ENCODE assay signal across 29 cellular contexts in genomic region chr10:12846718-12847117, GRCh38.
DNase-seq lines count a peak whose midpoint lies in the region; ATAC-seq and TF ChIP-seq lines count a peak whose summit lies in the region.
"Had no signal": no experiment of that assay in that cellular context is flagged by ENCODE, and none has a peak within 500 bp of the region (broad histone marks: within the 10 kb centered on the region; RNA-seq: fewer than 3 reads in every experiment).

No MANE protein-coding gene starts in this region.

- ATAC-seq in aorta (ENCODE audit: low FRiP score) (no peak), GM21423 (IDR thresholded peaks at IDR 0.05; ENCODE audit: unreplicated experiment) (no peak), left lung (no peak)
- ATAC-seq: CD8-positive, alpha-beta T cell; effector memory CD8-positive, alpha-beta T cell had no signal

- TF ChIP-seq CTCF in AG10803 (conservative IDR thresholded peaks at IDR 0.05; ENCODE audit: low read length) (no peak), colonic mucosa (IDR thresholded peaks at IDR 0.05) (no peak), nephron (IDR thresholded peaks at IDR 0.05; ENCODE audit: unreplicated experiment in 3 of 3) (no peak), left lung (IDR thresholded peaks at IDR 0.05) (no peak)

- no peaks in the 10 kb centered on the region for H3K36me3 ChIP-seq in colonic mucosa
- H3K36me3 ChIP-seq in aorta (ENCODE audit: control insufficient read depth in 1 of 2, insufficient read depth in 2 of 2, low read length in 1 of 2): no peaks in the 10 kb centered on the region
- no peaks in the 10 kb centered on the region for H3K36me3 ChIP-seq in left lung
- H3K36me3 ChIP-seq: BE2C, cardiac muscle cell, SJSA1, thyroid gland had no signal

- H3K4me3 ChIP-seq in AG10803 (ENCODE audit: low read length): no peak overlapping the region
- H3K4me3 ChIP-seq in colonic mucosa: no peak overlapping the region
- H3K4me3 ChIP-seq in aorta (ENCODE audit: low read length in 2 of 2): no peak overlapping the region
- no peak overlapping the region for H3K4me3 ChIP-seq in left lung
- H3K4me3 ChIP-seq: cardiac muscle cell, hepatocyte, SJSA1, thyroid gland had no signal

- no peak overlapping the region for H3K27ac ChIP-seq in colonic mucosa
- no peak overlapping the region for H3K27ac ChIP-seq in aorta (ENCODE audit: low read depth in 1 of 2, low read length in 2 of 2)
- no peak overlapping the region for H3K27ac ChIP-seq in left lung
- H3K27ac ChIP-seq: cardiac muscle cell, hepatocyte, parathyroid adenoma, SJSA1, VCaP had no signal

- peak overlapping the region in 2 of 3 experiments; percentile 44 to 52 for H3K27ac Mint-ChIP-seq in nephron
- H3K27ac Mint-ChIP-seq: activated naive CD4-positive, alpha-beta T cell treated with anti-CD3 and anti-CD28 coated beads, Interleukin-2, amount 50 U/mL, for 24 hours; activated T-helper 17 cell treated with anti-CD3 and anti-CD28 coated beads, Interleukin-2, amount 50 U/mL, for 72 hours; CD8-positive, alpha-beta T cell; effector memory CD8-positive, alpha-beta T cell had no signal

- no peak overlapping the region for H3K9ac ChIP-seq in colonic mucosa (ENCODE audit: low read depth in 2 of 2, low read length in 2 of 2)
- H3K9ac ChIP-seq: parathyroid adenoma had no signal

- H3K9me3 Mint-ChIP-seq in nephron: no peaks in the 10 kb centered on the region
- H3K9me3 Mint-ChIP-seq: activated T-helper 17 cell treated with anti-CD3 and anti-CD28 coated beads, Interleukin-2, amount 50 U/mL, for 72 hours; CD8-positive, alpha-beta T cell; effector memory CD8-positive, alpha-beta T cell had no signal

- no peaks in the 10 kb centered on the region for H3K27me3 ChIP-seq in colonic mucosa
- H3K27me3 ChIP-seq in aorta (ENCODE audit: control insufficient read depth in 1 of 2, insufficient read depth in 2 of 2, low read length in 1 of 2): no peaks in the 10 kb centered on the region
- H3K27me3 ChIP-seq in left lung: peaks cover 0 to 28% of the 10 kb centered on the region in 2 donors
- H3K27me3 ChIP-seq: BE2C, cardiac muscle cell, hepatocyte, SJSA1, thyroid gland had no signal

- intact Hi-C loops in colonic mucosa (cut with DNase I): no loop called here
- intact Hi-C loops in aorta (cut with DNase I): no loop called here
- intact Hi-C loops in left lung (cut with DNase I): no loop called here

- H3K4me1 ChIP-seq in colonic mucosa (no peaks in the 10 kb centered on the region), aorta (ENCODE audit: control insufficient read depth in 1 of 2, insufficient read depth in 2 of 2, low read length in 2 of 2) (no peaks in the 10 kb centered on the region), left lung (peaks cover 0 to 4% of the 10 kb centered on the region in 2 donors)
- H3K4me1 ChIP-seq: BE2C, parathyroid adenoma had no signal

- no peaks in the 10 kb centered on the region for H3K27me3 Mint-ChIP-seq in nephron (ENCODE audit: low read depth)

- no peaks in the 10 kb centered on the region for H3K9me3 ChIP-seq in colonic mucosa
- H3K9me3 ChIP-seq in aorta (ENCODE audit: control insufficient read depth, low read length): no peaks in the 10 kb centered on the region
- H3K9me3 ChIP-seq in left lung: no peaks in the 10 kb centered on the region
- H3K9me3 ChIP-seq: BE2C, SJSA1, thyroid gland had no signal

- DNase-seq in AG10803 (ENCODE audit: low read depth) (peak; percentile 45), M059J (ENCODE audit: low read depth) (peak; percentile 2), colonic mucosa (peak; percentile 16), NCI-H2081 treated with DMSO at 0.1 percent for 48 hours (lab: John Stamatoyannopoulos, UW) (no peak), aorta (no peak), left lung (no peak)
- DNase-seq: activated CD4-positive, alpha-beta T cell treated with anti-CD3 and anti-CD28 coated beads for 48 hours; amygdala; BE2C; CD8-positive, alpha-beta T cell; effector memory CD8-positive, alpha-beta T cell; Kasumi-1; mammary epithelial cell; MV-4-11; NCI-H1436; right cardiac atrium; stimulated activated CD4-positive, alpha-beta T cell treated with anti-CD3 and anti-CD28 coated beads, Interleukin-12 subunit alpha, Interleukin-12 subunit beta, amount 100 ng/mL, for 4 hours; stimulated activated CD4-positive, alpha-beta T cell treated with anti-CD3 and anti-CD28 coated beads, Interleukin-2, amount 100 ng/mL, for 48 hours; T-helper 9 cell; thyroid gland had no signal

- no peak overlapping the region for H3K4me3 Mint-ChIP-seq in nephron
- H3K4me3 Mint-ChIP-seq: activated naive CD4-positive, alpha-beta T cell treated with anti-CD3 and anti-CD28 coated beads, Interleukin-2, amount 50 U/mL, for 24 hours; activated T-helper 17 cell treated with anti-CD3 and anti-CD28 coated beads, Interleukin-2, amount 50 U/mL, for 72 hours; CD8-positive, alpha-beta T cell; effector memory CD8-positive, alpha-beta T cell had no signal

- H3K36me3 Mint-ChIP-seq in nephron (ENCODE audit: low read depth): no peaks in the 10 kb centered on the region
- H3K36me3 Mint-ChIP-seq: CD8-positive, alpha-beta T cell had no signal

- WGBS in aorta, 2 donors: 41 to 78% methylated on average over 1 of the region's 1 CpG

- peaks cover 62% of the 10 kb centered on the region for H3K4me1 Mint-ChIP-seq in nephron
- H3K4me1 Mint-ChIP-seq: activated T-helper 17 cell treated with anti-CD3 and anti-CD28 coated beads, Interleukin-2, amount 50 U/mL, for 72 hours had no signal

Comparison
In these comparisons a context has a peak if more than half of its experiments do, and no peak if none do; other contexts are left out.
1. DNase-seq: peak in AG10803 (single experiment), M059J (single experiment) and colonic mucosa (single experiment); none in NCI-H2081 treated with DMSO at 0.1 percent for 48 hours (single experiment), aorta (0 of 2) and left lung (0 of 2).